8 cellular contexts compared by ENCODE assay signal in the genomic region with DNA sequence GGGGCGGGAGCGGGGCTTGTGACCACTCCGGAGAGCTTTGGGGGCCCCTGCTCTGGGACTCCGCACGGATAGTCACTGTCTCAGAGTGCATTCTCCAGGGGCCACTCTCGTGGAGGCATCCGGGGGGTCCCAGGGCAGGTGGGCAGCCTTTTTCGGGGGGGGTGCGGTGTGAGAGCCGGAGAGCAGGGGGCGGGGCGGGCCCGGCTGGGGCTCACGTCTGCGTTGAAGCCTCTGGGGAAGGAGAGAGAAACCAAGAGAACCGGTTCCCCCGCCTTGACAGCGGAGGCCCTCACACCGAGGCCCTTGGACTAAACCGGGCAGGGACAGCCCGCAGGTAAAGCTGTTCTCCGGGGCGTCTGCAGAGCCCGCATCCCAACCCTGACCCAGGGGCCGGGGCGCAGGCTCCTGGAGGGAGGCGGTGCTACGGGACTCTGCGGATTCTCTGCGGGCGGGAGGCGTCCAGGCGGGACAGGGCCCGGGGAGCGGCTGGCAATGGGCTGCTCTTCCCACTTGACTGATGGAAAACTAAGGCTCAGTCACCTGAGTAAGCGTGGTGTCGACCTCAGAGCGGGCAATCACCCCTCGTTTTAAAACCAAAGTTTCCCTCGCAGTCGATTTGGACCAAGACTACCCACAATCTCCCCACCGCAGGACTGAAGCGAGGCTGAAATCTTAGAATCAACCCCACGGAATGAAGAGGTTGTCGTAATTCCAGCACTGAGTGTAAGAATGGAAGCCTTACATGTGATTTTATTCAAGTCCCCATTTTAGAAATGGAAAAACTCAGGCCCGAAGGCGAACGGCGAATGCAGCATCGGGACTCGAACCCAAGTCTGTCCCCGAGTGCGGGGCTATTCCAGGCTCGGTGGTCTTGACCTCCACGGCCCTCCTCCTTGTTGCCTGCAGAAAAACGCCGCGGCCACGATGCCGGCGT. TPM values are rescaled to one million over a fixed set of nuclear protein-coding genes. Genes with fewer than 3 reads are reported as not detected.
DNase-seq lines count a peak whose midpoint lies in the region; ATAC-seq and TF ChIP-seq lines count a peak whose summit lies in the region.

No MANE protein-coding gene starts in this region.

- in situ Hi-C loops in transverse colon (cut with MboI; ENCODE audit: low pct_ligation_motif_present in 1 of 4, low pct_unique_long_range_greater_than_20kb in 1 of 4, low sequenced_read_pairs in 3 of 4): no loop called here

- no peak for TF ChIP-seq EP300 in transverse colon (IDR thresholded peaks at IDR 0.05; ENCODE audit: low read depth)

- intact Hi-C loops in transverse colon (cut with DNase I; ENCODE audit: low total_unique reads): no loop called here

- no peak for ATAC-seq in GM21576 (IDR thresholded peaks at IDR 0.05; ENCODE audit: unreplicated experiment)

- H3K27ac ChIP-seq in effector memory CD4-positive, alpha-beta T cell (ENCODE audit: insufficient read depth, low read length, poor library complexity, severe bottlenecking): peak overlapping the region; percentile 25
- no peak overlapping the region for H3K27ac ChIP-seq in transverse colon

- peak; percentile 72 for DNase-seq in ELF-1 (ENCODE audit: low read depth, low spot score)
- DNase-seq in NCI-H526 treated with DMSO at 0.1 percent for 48 hours (lab: John Stamatoyannopoulos, UW): peak; percentile 3
- no peak for DNase-seq in effector memory CD4-positive, alpha-beta T cell
- DNase-seq in retina: peak; percentile 27
- DNase-seq in SW480 (ENCODE audit: low spot score): no peak
- DNase-seq in transverse colon: no peak
- DNase-seq in Ammon's horn (ENCODE audit: low spot score): no peak

- TF ChIP-seq CTCF in transverse colon (IDR thresholded peaks at IDR 0.05): no peak

- 17 to 32% methylated on average over 5 to 47 of the region's 61 CpGs for WGBS in transverse colon (ENCODE audit: low coverage in 1 of 2), 2 donors

- no peak for TF ChIP-seq POLR2A in transverse colon (IDR thresholded peaks at IDR 0.05)

- H3K36me3 ChIP-seq in effector memory CD4-positive, alpha-beta T cell (ENCODE audit: control insufficient read depth, insufficient read depth, low read length): no peaks in the 10 kb centered on the region
- H3K36me3 ChIP-seq in transverse colon: no peaks in the 10 kb centered on the region

- no peaks in the 10 kb centered on the region for H3K9me3 ChIP-seq in effector memory CD4-positive, alpha-beta T cell (ENCODE audit: control insufficient read depth, low read length)
- no peaks in the 10 kb centered on the region for H3K9me3 ChIP-seq in transverse colon

- peaks cover 41% of the 10 kb centered on the region for H3K4me1 ChIP-seq in effector memory CD4-positive, alpha-beta T cell (ENCODE audit: control insufficient read depth, insufficient read depth, low read length, poor library complexity, severe bottlenecking)
- H3K4me1 ChIP-seq in transverse colon: peaks cover 10 to 53% (median 48%) of the 10 kb centered on the region in 4 donors

- peak overlapping the region; percentile 77 for H3K4me3 ChIP-seq in effector memory CD4-positive, alpha-beta T cell (ENCODE audit: insufficient read depth, low read depth, low read length, poor library complexity, severe bottlenecking)
- peak overlapping the region in 2 of 4 donors; percentile 27 to 47 for H3K4me3 ChIP-seq in transverse colon

- H3K27me3 ChIP-seq in effector memory CD4-positive, alpha-beta T cell (replicated peaks; ENCODE audit: control insufficient read depth, insufficient read depth, low read length, poor library complexity, severe bottlenecking): no peaks in the 10 kb centered on the region
- peaks cover 90% of the 10 kb centered on the region for H3K27me3 ChIP-seq in transverse colon

RNA-seq across cellular contexts. Expression of gene AMZ2, which starts 49.6 kb away (rescaled TPM):
- total RNA-seq in transverse colon: 10 to 100 TPM in 3 of 4 donors, not detected in 1; 32.7 to 45.6 (median 32.8) TPM

Comparison
In these comparisons a context has a peak if more than half of its experiments do, and no peak if none do; other contexts are left out.
1. DNase-seq: peak in ELF-1 (single experiment), NCI-H526 treated with DMSO at 0.1 percent for 48 hours (single experiment) and retina (single experiment); none in effector memory CD4-positive, alpha-beta T cell (0 of 3), SW480 (single experiment), transverse colon (single experiment) and Ammon's horn (single experiment).